Comparison of ENCODE assay signal across 8 cellular contexts in genomic region chr1:233327938-233328660, GRCh38. TPM values are rescaled to one million over a fixed set of nuclear protein-coding genes. Genes with fewer than 3 reads are reported as not detected.
DNase-seq lines count a peak whose midpoint lies in the region; ATAC-seq, FAIRE-seq and TF ChIP-seq lines count a peak whose summit lies in the region.

No MANE protein-coding gene starts in this region.

- H3K9me3 ChIP-seq in A673 (ENCODE audit: low read depth, low read length, poor library complexity, severe bottlenecking) (no peaks in the 10 kb centered on the region), GM12878 (replicated peaks; ENCODE audit: control insufficient read depth, insufficient read depth, low read length) (no peaks in the 10 kb centered on the region)

- H3K4me3 ChIP-seq in A673 (ENCODE audit: low read depth, low read length, poor library complexity, severe bottlenecking) (peak overlapping the region; percentile 55), GM12878 (peak overlapping the region; percentile 57; the same call in 1 of the 2 replicates)

- CTCF ChIA-PET in A673 (lab: Charles Lee): no interaction called here
- CTCF ChIA-PET in RWPE1 (lab: Yijun Ruan, JAX): interaction anchor here (0.5 kb wide), 1 partner anchor 738 kb away, joined by 3 read pairs; no protein-coding TSS in a partner anchor
- CTCF ChIA-PET in GM12878 (lab: Yijun Ruan, JAX): no interaction called here

- peak; percentile 17 for DNase-seq in A673 (ENCODE audit: low spot score)
- peak; percentile 17 for DNase-seq in RWPE1 (ENCODE audit: low spot score)
- no peak for DNase-seq in GM12878 (ENCODE audit: low read depth, low spot score)
- peak; percentile 67 for DNase-seq in islet precursor cell
- peak; percentile 7 for DNase-seq in stimulated activated CD4-positive, alpha-beta T cell treated with anti-CD3 and anti-CD28 coated beads, Interleukin-4, amount 100 ng/mL, for 24 hours
- DNase-seq in GOT3 (lab: John Stamatoyannopoulos, UW): no peak

- in situ Hi-C loops in GM12878 (cut with MboI): no loop called here

- RAD21 ChIA-PET in GM12878 (lab: Charles Lee; ENCODE audit: unreplicated experiment): no interaction called here

- H3K27me3 ChIP-seq in A673 (replicated peaks; ENCODE audit: insufficient read depth, low read depth, low read length, poor library complexity) (peaks cover 13% of the 10 kb centered on the region), GM12878 (replicated peaks in 1 of 2; ENCODE audit: control insufficient read depth in 2 of 2, insufficient read depth in 2 of 2, low read length in 1 of 2) (peaks cover 0 to 3% of the 10 kb centered on the region in 2 experiments)

- no peak for TF ChIP-seq EP300 in GM12878 (IDR thresholded peaks at IDR 0.05; ENCODE audit: borderline replicate concordance in 1 of 2, control insufficient read depth in 1 of 2, low read depth in 2 of 2, low read length in 2 of 2)

- TF ChIP-seq CTCF in A673 (conservative IDR thresholded peaks at IDR 0.05; ENCODE audit: low read depth, low read length) (no peak), RWPE1 (conservative IDR thresholded peaks at IDR 0.05; ENCODE audit: low read depth) (no peak), GM12878 (IDR thresholded peaks at IDR 0.05 in 2 of 3, conservative IDR thresholded peaks at IDR 0.05 in 1 of 3; ENCODE audit: control insufficient read depth in 2 of 3, extremely low read depth in 1 of 3, insufficient read depth in 1 of 3, low read depth in 3 of 3, low read length in 3 of 3) (no peak)

- H3K4me1 ChIP-seq in A673 (ENCODE audit: insufficient read depth, low read length, poor library complexity, severe bottlenecking) (no peaks in the 10 kb centered on the region), GM12878 (ENCODE audit: control insufficient read depth, insufficient read depth, low read length) (no peaks in the 10 kb centered on the region; the same call in 1 of the 2 replicates)

- intact Hi-C loops in A673 (cut with micrococcal nuclease; ENCODE audit: unreplicated experiment) (no loop called here), GM12878 (cut with micrococcal nuclease; ENCODE audit: unreplicated experiment) (no loop called here)

- no peak overlapping the region for H3K27ac ChIP-seq in A673 (ENCODE audit: low read depth, low read length, poor library complexity, severe bottlenecking)
- H3K27ac ChIP-seq in RWPE1: peak overlapping the region; percentile 72
- H3K27ac ChIP-seq in GM12878 (ENCODE audit: control insufficient read depth, insufficient read depth): no peak overlapping the region

- H4K20me1 ChIP-seq in GM12878 (ENCODE audit: control insufficient read depth, insufficient read depth): no peaks in the 10 kb centered on the region

- H3K79me2 ChIP-seq in GM12878 (ENCODE audit: control insufficient read depth, insufficient read depth, low read length): no peaks in the 10 kb centered on the region

- TF ChIP-seq RAD21 in GM12878 (IDR thresholded peaks at IDR 0.05; ENCODE audit: insufficient read depth, low read depth, low read length): no peak

- no peak for TF ChIP-seq POLR2A in GM12878 (IDR thresholded peaks at IDR 0.05; ENCODE audit: low read depth, low read length)

- SMC1A ChIA-PET in GM12878 (lab: Charles Lee; ENCODE audit: uncharacterized antibody, unreplicated experiment): no interaction called here

- BruUV-seq in A673 (replicated peaks; lab: Mats Ljungman, UMichigan): no TSS peak
- BruUV-seq in GM12878 (replicated peaks; lab: Mats Ljungman, UMichigan): no TSS peak

- ATAC-seq in GM18511 (IDR thresholded peaks at IDR 0.05; ENCODE audit: unreplicated experiment) (peak; percentile 34), HG02981 (IDR thresholded peaks at IDR 0.05; ENCODE audit: unreplicated experiment) (peak; percentile 21), GM12878 (peak; percentile 30)

- WGBS in GM12878 (ENCODE audit: insufficient coverage, insufficient replicate concordance, low lambda C conversion rate, missing lambda C conversion rate): 6% methylated on average over 94 of the region's 105 CpGs

- no peaks in the 10 kb centered on the region for H3K36me3 ChIP-seq in A673 (ENCODE audit: insufficient read depth, low read length, poor library complexity, severe bottlenecking)
- no peaks in the 10 kb centered on the region for H3K36me3 ChIP-seq in GM12878 (ENCODE audit: control insufficient read depth in 2 of 2, insufficient read depth in 2 of 2, low read length in 1 of 2)

- H3K4me2 ChIP-seq in GM12878 (ENCODE audit: control insufficient read depth, insufficient read depth): peak overlapping the region; percentile 94

- FAIRE-seq in GM12878 (lab: Jason Lieb, UNC): no peak

- no peak overlapping the region for H3K9ac ChIP-seq in GM12878 (ENCODE audit: control insufficient read depth, insufficient read depth, low read length)

- H2AFZ ChIP-seq in GM12878 (ENCODE audit: control insufficient read depth, low read depth, low read length): peak overlapping the region; percentile 79

- POLR2A ChIA-PET in A673 (lab: Charles Lee; ENCODE audit: low non-redundant PET): no interaction called here
- POLR2A ChIA-PET in RWPE1 (lab: Yijun Ruan, JAX; ENCODE audit: low non-redundant PET): no interaction called here
- POLR2A ChIA-PET in GM12878 (lab: Charles Lee): no interaction called here

TF ChIP-seq in GM12878, 131 proteins besides CTCF, POLR2A, EP300 and RAD21:
- TF ChIP-seq PBX3 (IDR thresholded peaks at IDR 0.05; ENCODE audit: insufficient replicate concordance, low read depth, low read length) (no peak), IKZF1 (conservative IDR thresholded peaks at IDR 0.05) (peak; percentile 46), LARP7 (IDR thresholded peaks at IDR 0.05) (peak; percentile 52; the same call in 1 of the 2 replicates), HDAC6 (IDR thresholded peaks at IDR 0.05; ENCODE audit: unreplicated experiment) (peak; percentile 38), DPF2 (IDR thresholded peaks at IDR 0.05) (0 out of 2 replicates have a peak, but pooled peaks have one; percentile 50)

RNA-seq across cellular contexts. Expression of gene MAP3K21, which starts 0.6 kb away (rescaled TPM):
- total RNA-seq in A673 (2021): 0.88 and 0.98 TPM in 2 replicates
- total RNA-seq in GM12878 (2013; cell fraction: nucleolus; rRNA removed): 0.12 and 0.31 TPM in 2 replicates
- 0.06 and 0.16 TPM in 2 replicates for total RNA-seq in GM12878 (2014; rRNA removed)
- total RNA-seq in GM12878 (2014; rRNA removed; fragmentation: Illumina TruSeq; extraction: Trizol): 0.13 and 0.14 TPM in 2 replicates
- 0.21 TPM in 2 replicates for total RNA-seq in GM12878 (2021)
- polyA plus RNA-seq in GM12878 (2011; ENCODE audit: low read depth): not detected
- polyA plus RNA-seq in GM12878 (2011; rRNA removed): 0.16 and 0.36 TPM in 2 replicates
- polyA plus RNA-seq in GM12878 (2011; cell fraction: cytosol; rRNA removed): 0.12 and 0.21 TPM in 2 replicates
- 0.16 and 0.31 TPM in 2 replicates for polyA plus RNA-seq in GM12878 (2011; cell fraction: nucleus; rRNA removed)
- 0.04 and 0.18 TPM in 2 replicates for polyA plus RNA-seq in GM12878 (2012)
- polyA plus RNA-seq in GM12878 (2014; fragmentation: Illumina TruSeq; extraction: Trizol): 0.16 TPM in 2 replicates
- under 1 TPM; 0.02 to 0.06 TPM for polyA plus RNA-seq in GM12878 (2014; fragmentation: Nextera tagmentation; extraction: Ambion mirVana)
- polyA plus RNA-seq in GM12878 (2014; rRNA removed): 0.09 and 0.18 TPM in 2 replicates
- polyA plus RNA-seq in GM12878 (2016; fragmentation: Nextera tagmentation; extraction: Ambion mirVana): under 1 TPM in 1 of 2 experiments, not detected in 1; 0.03 TPM
- 0.07 and 0.46 TPM in 2 replicates for polyA minus RNA-seq in GM12878 (2011; rRNA and poly(A)+ RNA removed)
- 0.53 and 0.73 TPM in 2 replicates for polyA minus RNA-seq in GM12878 (2011; cell fraction: cytosol; rRNA and poly(A)+ RNA removed)
- polyA minus RNA-seq in GM12878 (2011; cell fraction: nucleus; rRNA and poly(A)+ RNA removed): 0.12 and 0.48 TPM in 2 replicates

RNA-seq across cellular contexts. Expression of gene PCNX2, which starts 32.6 kb away (rescaled TPM):
- total RNA-seq in A673 (2021) (9.1 and 9.6 TPM in 2 replicates), GM12878 (2014; rRNA removed) (16.4 and 18.7 TPM in 2 replicates), GM12878 (2014; rRNA removed; fragmentation: Illumina TruSeq; extraction: Trizol) (10.6 and 11.9 TPM in 2 replicates), GM12878 (2021) (9.2 and 11.4 TPM in 2 replicates)
- total RNA-seq in GM12878 (2013; cell fraction: nucleolus; rRNA removed): 57.2 and 64.8 TPM in 2 replicates
- polyA plus RNA-seq in GM12878 (2011; ENCODE audit: low read depth): 1.4 TPM
- polyA plus RNA-seq in GM12878 (2011; rRNA removed) (9.9 and 12.9 TPM in 2 replicates), GM12878 (2014; fragmentation: Illumina TruSeq; extraction: Trizol) (7.1 and 28.7 TPM in 2 replicates), GM12878 (2014; fragmentation: Nextera tagmentation; extraction: Ambion mirVana) (1 to 10 TPM; 2.1 to 3.4 TPM), GM12878 (2014; rRNA removed) (9.2 and 11.4 TPM in 2 replicates), GM12878 (2016; fragmentation: Nextera tagmentation; extraction: Ambion mirVana) (1 to 10 TPM; 5.0 to 5.1 TPM)
- polyA plus RNA-seq in GM12878 (2011; cell fraction: cytosol; rRNA removed): 10.6 and 11.7 TPM in 2 replicates
- 57.1 and 63.6 TPM in 2 replicates for polyA plus RNA-seq in GM12878 (2011; cell fraction: nucleus; rRNA removed)
- polyA plus RNA-seq in GM12878 (2012): 2.8 and 4.0 TPM in 2 replicates
- polyA minus RNA-seq in GM12878 (2011; rRNA and poly(A)+ RNA removed): 61.9 and 76.7 TPM in 2 replicates
- 10.0 and 17.1 TPM in 2 replicates for polyA minus RNA-seq in GM12878 (2011; cell fraction: cytosol; rRNA and poly(A)+ RNA removed)
- polyA minus RNA-seq in GM12878 (2011; cell fraction: nucleus; rRNA and poly(A)+ RNA removed): 59.7 and 106 TPM in 2 replicates

Comparison
In these comparisons a context has a peak if more than half of its experiments do, and no peak if none do; other contexts are left out.
1. DNase-seq: peak in A673 (single experiment), RWPE1 (single experiment), islet precursor cell (single experiment) and stimulated activated CD4-positive, alpha-beta T cell treated with anti-CD3 and anti-CD28 coated beads, Interleukin-4, amount 100 ng/mL, for 24 hours (single experiment); none in GM12878 (single experiment) and GOT3 (single experiment).
2. Peak in every context shown above with its lines, with median percentiles within 50 percentile points of each other: ATAC-seq.